Comparison of ENCODE assay signal across 1 cellular context in genomic region chr17:689556-690247, GRCh38.
TF ChIP-seq lines count a peak whose summit lies in the region.

No MANE protein-coding gene starts in this region.

TF ChIP-seq in IMR-90, 13 proteins besides CTCF, POLR2A, EP300 and RAD21:
- TF ChIP-seq MAFK (IDR thresholded peaks at IDR 0.05; ENCODE audit: low read depth, low read length) = no peak
- TF ChIP-seq ELK1 (IDR thresholded peaks at IDR 0.05; ENCODE audit: borderline replicate concordance, low read depth, low read length) = no peak
- no peak for TF ChIP-seq BHLHE40 (IDR thresholded peaks at IDR 0.05; ENCODE audit: low read depth, low read length)
